Comparison of ENCODE assay signal across 14 cellular contexts in the genomic region with DNA sequence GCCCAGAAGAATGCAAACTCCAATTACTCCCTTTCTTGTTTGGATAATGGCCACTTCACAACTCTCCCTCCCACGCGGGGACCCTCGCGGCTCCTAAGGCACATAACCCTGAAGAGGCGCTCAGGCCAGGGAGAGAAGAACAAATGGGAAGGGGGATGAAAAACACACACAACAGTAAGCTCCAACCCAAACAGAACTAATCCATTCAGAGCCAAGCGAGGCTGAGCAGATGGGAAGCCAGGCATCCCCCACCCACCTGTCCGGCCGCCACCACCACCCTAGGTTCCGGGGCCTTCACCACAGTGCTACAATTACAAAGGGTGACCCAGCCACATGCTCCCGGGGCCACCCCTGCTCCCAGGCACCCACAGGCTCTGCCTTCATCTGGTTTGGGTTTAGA.
A peak's percentile ranks its signal among the peaks of the same experiment; 100 is the strongest.
DNase-seq lines count a peak whose midpoint lies in the region; ATAC-seq, FAIRE-seq and TF ChIP-seq lines count a peak whose summit lies in the region.
"Had no signal": no experiment of that assay in that cellular context is flagged by ENCODE, and none has a peak within 500 bp of the region (broad histone marks: within the 10 kb centered on the region; RNA-seq: fewer than 3 reads in every experiment).

No MANE protein-coding gene starts in this region.

- intact Hi-C loops in HepG2 (cut with micrococcal nuclease; ENCODE audit: unreplicated experiment) = no loop called here
- intact Hi-C loops in right lobe of liver (cut with DNase I) = loop anchor here in 1 of 2 donors (10.0 kb wide), 1 partner anchor 103 kb away; a partner anchor contains a TSS
- intact Hi-C loops in sciatic nerve (cut with DNase I) = no loop called here
- intact Hi-C loops in activated CD4-positive, alpha-beta T cell treated with anti-CD3 and anti-CD28 coated beads, Interleukin-2, amount 10 ng/mL, durations not matched to agents 24 days and 14 days (cut with micrococcal nuclease) = no loop called here

- peaks cover 5% of the 10 kb centered on the region for H3K79me2 ChIP-seq in HepG2 (ENCODE audit: insufficient read depth, low read length)

- H2BK5ac ChIP-seq in mesenchymal stem cell (ENCODE audit: low read depth, low read length, poor library complexity, severe bottlenecking) = no peak overlapping the region

- 90% methylated on average over 9 of the region's 10 CpGs for WGBS in HepG2 (ENCODE audit: low lambda C conversion rate)
- WGBS in right lobe of liver (ENCODE audit: insufficient coverage, low coverage, low lambda C conversion rate, missing lambda C conversion rate) = 89% methylated on average over 8 of the region's 10 CpGs
- WGBS in mesenchymal stem cell = 90% methylated on average over 10 of the region's 10 CpGs

- TF ChIP-seq POLR2A in HepG2 (IDR thresholded peaks at IDR 0.05; ENCODE audit: insufficient read depth in 1 of 2, low read depth in 2 of 2, low read length in 2 of 2) (no peak), right lobe of liver (IDR thresholded peaks at IDR 0.05) (no peak)

- TF ChIP-seq CTCF in HepG2 (CRISPR knock-in tag; IDR thresholded peaks at IDR 0.05) (no peak), right lobe of liver (IDR thresholded peaks at IDR 0.05) (no peak)

- CTCF ChIA-PET in HepG2 (lab: Yijun Ruan, JAX; ENCODE audit: low intra/inter-chr PET ratio, low total read pairs) = no interaction called here

- H3K18ac ChIP-seq in mesenchymal stem cell (ENCODE audit: low read depth in 1 of 2, low read length in 2 of 2) = no peak overlapping the region

- H2AFZ ChIP-seq in HepG2 (ENCODE audit: low read length) (no peak overlapping the region), mesenchymal stem cell (ENCODE audit: low read depth, low read length) (no peak overlapping the region)

- POLR2A ChIA-PET in HepG2 (lab: Yijun Ruan, JAX) = no interaction called here

- H3K36me3 ChIP-seq in HepG2 (replicated peaks in 1 of 2; ENCODE audit: control insufficient read depth in 1 of 2, insufficient read depth in 2 of 2, low read length in 2 of 2) (no peaks in the 10 kb centered on the region; a peak in 1 of 5 replicates), right lobe of liver (no peaks in the 10 kb centered on the region), SJCRH30 (no peaks in the 10 kb centered on the region), mesenchymal stem cell (ENCODE audit: control insufficient read depth in 1 of 2, insufficient read depth in 2 of 2, low read depth in 1 of 2, low read length in 2 of 2) (peaks cover 0 to 4% of the 10 kb centered on the region in 2 experiments)
- H3K36me3 ChIP-seq: gastrocnemius medialis had no signal

- no peak overlapping the region for H2AK5ac ChIP-seq in mesenchymal stem cell (ENCODE audit: low read length, severe bottlenecking)

- FAIRE-seq in HepG2 (lab: Jason Lieb, UNC) (no peak), GM19239 (lab: Jason Lieb, UNC) (no peak)
- FAIRE-seq: H54 had no signal

- H3K4me1 ChIP-seq in HepG2 (ENCODE audit: insufficient read depth, low read length) = peaks cover 20% of the 10 kb centered on the region
- peaks cover 0 to 2% (median 0%) of the 10 kb centered on the region in 4 donors for H3K4me1 ChIP-seq in right lobe of liver
- peaks cover 39% of the 10 kb centered on the region for H3K4me1 ChIP-seq in SJCRH30
- H3K4me1 ChIP-seq in mesenchymal stem cell (ENCODE audit: control insufficient read depth, insufficient read depth, low read depth, low read length) = peaks cover 31% of the 10 kb centered on the region

- peaks cover 44% of the 10 kb centered on the region for H3K4me1 Mint-ChIP-seq in activated CD4-positive, alpha-beta T cell treated with anti-CD3 and anti-CD28 coated beads, Interleukin-2, amount 10 ng/mL, durations not matched to agents 24 days and 14 days

- H3K4ac ChIP-seq in mesenchymal stem cell (ENCODE audit: low read depth in 1 of 2, low read length in 2 of 2) = no peak overlapping the region

- DNase-seq in HepG2 (ENCODE audit: low spot score) (peak; percentile 18), right lobe of liver (no peak), SJCRH30 (peak; percentile 62 to 77), mesenchymal stem cell (no peak), GM19239 (ENCODE audit: insufficient read length, low spot score) (no peak), anterior cingulate cortex (lab: John Stamatoyannopoulos, UW) (no peak), sciatic nerve (ENCODE audit: low spot score) (no peak)
- no peak for DNase-seq in activated CD4-positive, alpha-beta T cell treated with anti-CD3 and anti-CD28 coated beads, Interleukin-2, amount 10 ng/mL, durations not matched to agents 24 days and 14 days
- DNase-seq: activated effector memory CD4-positive, alpha-beta T cell treated with Interleukin-2 at 50 U/mL for 16 hours; aorta; gastrocnemius medialis; NCI-H1930; T-cell had no signal

- no peak overlapping the region for H3K14ac ChIP-seq in mesenchymal stem cell (ENCODE audit: low read length in 2 of 2)

- no peak overlapping the region for H3K27ac Mint-ChIP-seq in activated CD4-positive, alpha-beta T cell treated with anti-CD3 and anti-CD28 coated beads, Interleukin-2, amount 10 ng/mL, durations not matched to agents 24 days and 14 days

- H2BK15ac ChIP-seq in mesenchymal stem cell (ENCODE audit: low read depth, poor library complexity, severe bottlenecking) = peak overlapping the region; percentile 20

- no peak overlapping the region for H3K27ac ChIP-seq in HepG2 (ENCODE audit: extremely low read length, insufficient read depth, low read length)
- no peak overlapping the region for H3K27ac ChIP-seq in right lobe of liver
- H3K27ac ChIP-seq in SJCRH30 = peak overlapping the region; percentile 12; the same call in 1 of the 2 replicates
- H3K27ac ChIP-seq in mesenchymal stem cell (ENCODE audit: low read length, poor library complexity, severe bottlenecking) = no peak overlapping the region
- H3K27ac ChIP-seq: gastrocnemius medialis had no signal

- peaks cover 5% of the 10 kb centered on the region for H3K36me3 Mint-ChIP-seq in activated CD4-positive, alpha-beta T cell treated with anti-CD3 and anti-CD28 coated beads, Interleukin-2, amount 10 ng/mL, durations not matched to agents 24 days and 14 days (ENCODE audit: low read depth)
- H3K36me3 Mint-ChIP-seq: T-cell had no signal

- no peak overlapping the region for H3K4me3 Mint-ChIP-seq in activated CD4-positive, alpha-beta T cell treated with anti-CD3 and anti-CD28 coated beads, Interleukin-2, amount 10 ng/mL, durations not matched to agents 24 days and 14 days

- no peak for TF ChIP-seq EP300 in HepG2 (IDR thresholded peaks at IDR 0.05; ENCODE audit: low read depth in 2 of 2, low read length in 2 of 2)
- no peak for TF ChIP-seq EP300 in HepG2 (CRISPR knock-in tag; IDR thresholded peaks at IDR 0.05; ENCODE audit: borderline replicate concordance)

- in situ Hi-C loops in HepG2 (cut with HindIII; ENCODE audit: extremely low pct_ligation_motif_present, low pct_unique_long_range_greater_than_20kb) = no loop called here

- H3K4me2 ChIP-seq in HepG2 (ENCODE audit: low read depth, low read length) (no peak overlapping the region), mesenchymal stem cell (ENCODE audit: low read length, poor library complexity, severe bottlenecking) (no peak overlapping the region)

- H3K79me1 ChIP-seq in mesenchymal stem cell (replicated peaks; ENCODE audit: low read length, poor library complexity, severe bottlenecking) = peaks cover 60% of the 10 kb centered on the region

- H3K9ac ChIP-seq in HepG2 (ENCODE audit: insufficient read depth, low read depth, low read length) (no peak overlapping the region), mesenchymal stem cell (ENCODE audit: low read length) (no peak overlapping the region)

- no peak overlapping the region for H4K8ac ChIP-seq in mesenchymal stem cell (ENCODE audit: low read length)

- H3K9me3 Mint-ChIP-seq in activated CD4-positive, alpha-beta T cell treated with anti-CD3 and anti-CD28 coated beads, Interleukin-2, amount 10 ng/mL, durations not matched to agents 24 days and 14 days = no peaks in the 10 kb centered on the region
- H3K9me3 Mint-ChIP-seq: T-cell had no signal

- H2BK120ac ChIP-seq in mesenchymal stem cell (ENCODE audit: low read depth, low read length) = no peak overlapping the region

- no peak overlapping the region for H2BK12ac ChIP-seq in mesenchymal stem cell (ENCODE audit: low read length in 2 of 2)

- ATAC-seq in HepG2 = no peak
- no peak for ATAC-seq in right lobe of liver
- no peak for ATAC-seq in sciatic nerve
- ATAC-seq: gastrocnemius medialis, T-cell had no signal

- H4K20me1 ChIP-seq in HepG2 (ENCODE audit: insufficient read depth, low read length) = no peaks in the 10 kb centered on the region

- H3K4me3 ChIP-seq in HepG2 (replicated peaks in 1 of 3; ENCODE audit: insufficient read depth in 1 of 3, low read depth in 2 of 3, low read length in 3 of 3) = no peak overlapping the region
- H3K4me3 ChIP-seq in right lobe of liver = no peak overlapping the region
- no peak overlapping the region for H3K4me3 ChIP-seq in SJCRH30
- no peak overlapping the region for H3K4me3 ChIP-seq in mesenchymal stem cell (ENCODE audit: insufficient read depth in 1 of 2, low read depth in 1 of 2, low read length in 2 of 2)
- H3K4me3 ChIP-seq: gastrocnemius medialis had no signal

- no peaks in the 10 kb centered on the region for H3K27me3 Mint-ChIP-seq in activated CD4-positive, alpha-beta T cell treated with anti-CD3 and anti-CD28 coated beads, Interleukin-2, amount 10 ng/mL, durations not matched to agents 24 days and 14 days
- H3K27me3 Mint-ChIP-seq: T-cell had no signal

- H3K9me3 ChIP-seq in HepG2 (ENCODE audit: low read length) (no peaks in the 10 kb centered on the region), right lobe of liver (no peaks in the 10 kb centered on the region), SJCRH30 (replicated peaks) (no peaks in the 10 kb centered on the region), mesenchymal stem cell (ENCODE audit: control insufficient read depth, low read length) (no peaks in the 10 kb centered on the region)
- H3K9me3 ChIP-seq: gastrocnemius medialis had no signal

- no peak for TF ChIP-seq RAD21 in HepG2 (CRISPR knock-in tag; IDR thresholded peaks at IDR 0.05)

- no peak overlapping the region for H3K23ac ChIP-seq in mesenchymal stem cell (ENCODE audit: low read length in 2 of 2)

- no TSS peak for BruUV-seq in HepG2 (replicated peaks; lab: Mats Ljungman, UMichigan)

- no peak overlapping the region for H4K91ac ChIP-seq in mesenchymal stem cell (ENCODE audit: low read length)

- H3K27me3 ChIP-seq in HepG2 (ENCODE audit: control insufficient read depth in 1 of 2, insufficient read depth in 2 of 2, low read length in 2 of 2) = no peaks in the 10 kb centered on the region
- H3K27me3 ChIP-seq in right lobe of liver = no peaks in the 10 kb centered on the region
- no peaks in the 10 kb centered on the region for H3K27me3 ChIP-seq in SJCRH30
- no peaks in the 10 kb centered on the region for H3K27me3 ChIP-seq in mesenchymal stem cell (ENCODE audit: control insufficient read depth in 1 of 2, insufficient read depth in 1 of 2, low read length in 2 of 2)
- H3K27me3 ChIP-seq: gastrocnemius medialis had no signal

Comparison
In these comparisons a context has a peak if more than half of its experiments do, and no peak if none do; other contexts are left out.
1. DNase-seq: peak in HepG2 (single experiment) and SJCRH30 (2 of 2); none in right lobe of liver (0 of 3), mesenchymal stem cell (single experiment), GM19239 (single experiment), anterior cingulate cortex (0 of 58), sciatic nerve (single experiment) and activated CD4-positive, alpha-beta T cell treated with anti-CD3 and anti-CD28 coated beads, Interleukin-2, amount 10 ng/mL, durations not matched to agents 24 days and 14 days (single experiment).